ENCODE assay signal across 8 cellular contexts in the genomic region with DNA sequence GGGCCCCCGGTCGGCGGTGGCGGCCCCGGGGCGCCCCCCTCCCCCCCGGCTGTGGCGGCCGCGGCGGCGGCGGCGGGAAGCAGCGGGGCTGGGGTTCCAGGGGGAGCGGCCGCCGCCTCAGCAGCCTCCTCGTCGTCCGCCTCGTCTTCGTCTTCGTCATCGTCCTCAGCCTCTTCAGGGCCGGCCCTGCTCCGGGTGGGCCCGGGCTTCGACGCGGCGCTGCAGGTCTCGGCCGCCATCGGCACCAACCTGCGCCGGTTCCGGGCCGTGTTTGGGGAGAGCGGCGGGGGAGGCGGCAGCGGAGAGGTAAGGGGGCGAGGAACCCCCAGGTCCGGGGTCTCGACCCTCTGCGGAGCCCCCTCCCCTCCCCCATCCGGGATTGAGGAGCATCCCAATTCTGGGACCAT. TPM values are rescaled to one million over a fixed set of nuclear protein-coding genes. Genes with fewer than 3 reads are reported as not detected.
DNase-seq lines count a peak whose midpoint lies in the region; ATAC-seq and TF ChIP-seq lines count a peak whose summit lies in the region.

No MANE protein-coding gene starts in this region.

- peak overlapping the region; percentile 57 to 98 (median 93) for H3K27ac ChIP-seq in dorsolateral prefrontal cortex
- H3K27ac ChIP-seq in testis, result peak overlapping the region; percentile 96

- peak; percentile 10 for ATAC-seq in GM19023 (IDR thresholded peaks at IDR 0.05; ENCODE audit: unreplicated experiment)
- ATAC-seq in HG02970 (IDR thresholded peaks at IDR 0.05; ENCODE audit: low FRiP score, unreplicated experiment), result peak; percentile 32

- no peaks in the 10 kb centered on the region for H3K36me3 ChIP-seq in testis (ENCODE audit: low read depth, missing control alignments)

- H3K27ac Mint-ChIP-seq in T-helper 2 cell treated with Interferon-gamma antibody and Interleukin-4, amounts not matched to agents 5 μg/mL and 100 μg/mL, for 36 hours, result peak overlapping the region; percentile 81
- peak overlapping the region; percentile 78 for H3K27ac Mint-ChIP-seq in mesothelial cell of epicardium

- DNase-seq in T-helper 2 cell treated with Interferon-gamma antibody and Interleukin-4, amounts not matched to agents 5 μg/mL and 100 μg/mL, for 36 hours (ENCODE audit: low spot score), result no peak
- DNase-seq in dorsolateral prefrontal cortex (peak in 1 of 10 donors; percentile 56), mesothelial cell of epicardium (ENCODE audit: low spot score in 2 of 2, unreplicated experiment in 2 of 2) (peak in 1 of 2 experiments; percentile 64), testis (no peak), NCI-H1436 (lab: John Stamatoyannopoulos, UW) (no peak), OCI-M2 (lab: John Stamatoyannopoulos, UW; ENCODE audit: unreplicated experiment) (no peak)

- intact Hi-C loops in dorsolateral prefrontal cortex (cut with DNase I) (loop anchor here (2.0 to 5.0 kb wide), 4 partner anchors 36 to 78 kb away; a partner anchor contains a TSS), testis (cut with DNase I; ENCODE audit: low total_unique reads) (no loop called here)

- WGBS in testis, 2 donors, result 0% methylated on average over 38 of the region's 48 CpGs; no CpG with 5 or more reads in 1 of the 2 donors

- no peaks in the 10 kb centered on the region for H3K9me3 Mint-ChIP-seq in T-helper 2 cell treated with Interferon-gamma antibody and Interleukin-4, amounts not matched to agents 5 μg/mL and 100 μg/mL, for 36 hours
- H3K9me3 Mint-ChIP-seq in mesothelial cell of epicardium, result no peaks in the 10 kb centered on the region

- H3K27me3 ChIP-seq in dorsolateral prefrontal cortex (no peaks in the 10 kb centered on the region), testis (no peaks in the 10 kb centered on the region)

- TF ChIP-seq CTCF in dorsolateral prefrontal cortex (IDR thresholded peaks at IDR 0.05 in 54 of 56, conservative IDR thresholded peaks at IDR 0.05 in 2 of 56; ENCODE audit: low read depth in 1 of 56, partially characterized antibody in 56 of 56) (no peak), mesothelial cell of epicardium (IDR thresholded peaks at IDR 0.05; ENCODE audit: unreplicated experiment) (no peak), testis (IDR thresholded peaks at IDR 0.05) (no peak)

- peaks cover 3% of the 10 kb centered on the region for H3K27me3 Mint-ChIP-seq in T-helper 2 cell treated with Interferon-gamma antibody and Interleukin-4, amounts not matched to agents 5 μg/mL and 100 μg/mL, for 36 hours (ENCODE audit: low read depth)
- no peaks in the 10 kb centered on the region for H3K27me3 Mint-ChIP-seq in mesothelial cell of epicardium (ENCODE audit: low read depth)

- no peaks in the 10 kb centered on the region for H3K9me3 ChIP-seq in testis

- H3K4me3 ChIP-seq in dorsolateral prefrontal cortex, result peak overlapping the region; percentile 71 to 99 (median 94)
- H3K4me3 ChIP-seq in testis, result peak overlapping the region; percentile 88 to 94

- peaks cover 22% of the 10 kb centered on the region for H3K36me3 Mint-ChIP-seq in T-helper 2 cell treated with Interferon-gamma antibody and Interleukin-4, amounts not matched to agents 5 μg/mL and 100 μg/mL, for 36 hours (ENCODE audit: low read depth)
- H3K36me3 Mint-ChIP-seq in mesothelial cell of epicardium, result no peaks in the 10 kb centered on the region

- H3K4me3 Mint-ChIP-seq in T-helper 2 cell treated with Interferon-gamma antibody and Interleukin-4, amounts not matched to agents 5 μg/mL and 100 μg/mL, for 36 hours, result peak overlapping the region; percentile 87
- H3K4me3 Mint-ChIP-seq in mesothelial cell of epicardium, result peak overlapping the region; percentile 89

- peaks cover 21% of the 10 kb centered on the region for H3K4me1 ChIP-seq in testis

- TF ChIP-seq POLR2A in testis (IDR thresholded peaks at IDR 0.05), result no peak

- H3K4me1 Mint-ChIP-seq in T-helper 2 cell treated with Interferon-gamma antibody and Interleukin-4, amounts not matched to agents 5 μg/mL and 100 μg/mL, for 36 hours (ENCODE audit: low read depth), result peaks cover 44% of the 10 kb centered on the region
- peaks cover 44% of the 10 kb centered on the region for H3K4me1 Mint-ChIP-seq in mesothelial cell of epicardium

RNA-seq across cellular contexts. Expression of a gene that starts 0.3 kb away (rescaled TPM):
- total RNA-seq in dorsolateral prefrontal cortex (100 to 1,000 TPM; 104 to 177 (median 133) TPM), mesothelial cell of epicardium (83.6 to 85.8 TPM (median 83.7 TPM) in 3 replicates), testis (100 to 1,000 TPM; 106 to 107 TPM)
- 22.7 TPM for polyA plus RNA-seq in testis (ENCODE audit: insufficient read depth, low read depth, low replicate concordance)

RNA-seq across cellular contexts. Expression of a gene that starts 35.2 kb away (rescaled TPM):
- total RNA-seq in dorsolateral prefrontal cortex (100 to 1,000 TPM in 113 of 120 experiments, 10 to 100 TPM in 7; 79.3 to 209 (median 146) TPM), mesothelial cell of epicardium (168 to 188 TPM (median 180 TPM) in 3 replicates), testis (10 to 100 TPM; 35.9 to 40.0 TPM)
- polyA plus RNA-seq in testis (ENCODE audit: insufficient read depth, low read depth, low replicate concordance), result 193 TPM
